ENCODE assay signal across 17 cellular contexts in the genomic region with DNA sequence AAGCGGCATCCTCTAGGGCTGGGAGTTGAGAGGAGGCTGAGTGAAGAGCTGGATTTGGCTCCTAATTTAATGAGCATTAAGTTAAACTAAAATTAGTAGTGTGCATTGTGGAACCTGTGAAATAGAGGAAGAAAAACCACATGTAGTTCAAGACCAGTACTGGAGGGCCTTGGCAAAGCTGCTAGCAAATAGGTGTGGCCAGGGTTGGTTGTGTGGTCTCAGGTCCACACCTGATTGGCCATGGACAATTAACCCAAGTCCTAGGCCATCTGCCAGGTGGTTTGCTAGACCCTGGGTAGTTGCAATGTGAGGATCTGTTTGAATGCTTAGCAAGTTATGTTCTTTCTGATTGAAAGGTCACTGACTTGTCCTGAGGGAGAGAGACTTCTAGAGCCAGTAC.
DNase-seq lines count a peak whose midpoint lies in the region; ATAC-seq lines count a peak whose summit lies in the region.
"Had no signal": no experiment of that assay in that cellular context is flagged by ENCODE, and none has a peak within 500 bp of the region (broad histone marks: within the 10 kb centered on the region; RNA-seq: fewer than 3 reads in every experiment).

No MANE protein-coding gene starts in this region.

- no peak overlapping the region for H3K27ac Mint-ChIP-seq in activated naive CD4-positive, alpha-beta T cell treated with anti-CD3 and anti-CD28 coated beads, Interleukin-2, amount 50 U/mL, for 72 hours
- H3K27ac Mint-ChIP-seq: activated CD4-positive, alpha-beta memory T cell treated with anti-CD3 and anti-CD28 coated beads, Interleukin-2, amount 10 ng/mL, durations not matched to agents 7 days and 5 days; activated naive CD8-positive, alpha-beta T cell treated with anti-CD3 and anti-CD28 coated beads, Interleukin-2, amount 50 U/mL, for 24 hours; activated T-cell treated with anti-CD3 and anti-CD28 coated beads, Interleukin-2, amount 50 U/mL, for 72 hours; immature natural killer cell had no signal

- ATAC-seq in GM18868 (IDR thresholded peaks at IDR 0.05; ENCODE audit: unreplicated experiment) (peak; percentile 19), GM21723 (IDR thresholded peaks at IDR 0.05; ENCODE audit: unreplicated experiment) (peak; percentile 39), HG03196 (IDR thresholded peaks at IDR 0.05; ENCODE audit: unreplicated experiment) (peak; percentile 39)
- ATAC-seq in activated naive CD4-positive, alpha-beta T cell treated with anti-CD3 and anti-CD28 coated beads, Interleukin-2, amount 50 U/mL, for 72 hours: no peak
- ATAC-seq: activated naive CD8-positive, alpha-beta T cell treated with anti-CD3 and anti-CD28 coated beads, Interleukin-2, amount 50 U/mL, for 24 hours; activated T-cell treated with anti-CD3 and anti-CD28 coated beads, Interleukin-2, amount 50 U/mL, for 72 hours; HCT116 had no signal

- DNase-seq in iPS-NIHi7 (ENCODE audit: extremely low spot score) (peak; percentile 5), NCI-H748 (lab: John Stamatoyannopoulos, UW; ENCODE audit: unreplicated experiment) (no peak), GM19238 (ENCODE audit: insufficient read length, low spot score) (no peak)
- no peak for DNase-seq in activated naive CD4-positive, alpha-beta T cell treated with anti-CD3 and anti-CD28 coated beads, Interleukin-2, amount 50 U/mL, for 72 hours (ENCODE audit: low spot score in 2 of 2)
- DNase-seq: activated CD4-positive, alpha-beta memory T cell treated with anti-CD3 and anti-CD28 coated beads, Interleukin-2, amount 10 ng/mL, durations not matched to agents 7 days and 5 days; activated naive CD8-positive, alpha-beta T cell treated with anti-CD3 and anti-CD28 coated beads, Interleukin-2, amount 50 U/mL, for 24 hours; activated T-cell treated with anti-CD3 and anti-CD28 coated beads, Interleukin-2, amount 50 U/mL, for 72 hours; dermis blood vessel endothelial cell; erythroblast; immature natural killer cell; NCI-H2029 treated with DMSO at 0.1 percent for 48 hours; NCI-H774; stimulated activated CD4-positive, alpha-beta T cell treated with anti-CD3 and anti-CD28 coated beads, Interleukin-2, amount 100 ng/mL, for 48 hours had no signal

- H3K36me3 Mint-ChIP-seq in activated naive CD4-positive, alpha-beta T cell treated with anti-CD3 and anti-CD28 coated beads, Interleukin-2, amount 50 U/mL, for 72 hours: no peaks in the 10 kb centered on the region
- H3K36me3 Mint-ChIP-seq: immature natural killer cell had no signal

- H3K9me3 Mint-ChIP-seq in activated naive CD4-positive, alpha-beta T cell treated with anti-CD3 and anti-CD28 coated beads, Interleukin-2, amount 50 U/mL, for 72 hours: no peaks in the 10 kb centered on the region
- H3K9me3 Mint-ChIP-seq: activated CD4-positive, alpha-beta memory T cell treated with anti-CD3 and anti-CD28 coated beads, Interleukin-2, amount 10 ng/mL, durations not matched to agents 7 days and 5 days; activated naive CD8-positive, alpha-beta T cell treated with anti-CD3 and anti-CD28 coated beads, Interleukin-2, amount 50 U/mL, for 24 hours; activated T-cell treated with anti-CD3 and anti-CD28 coated beads, Interleukin-2, amount 50 U/mL, for 72 hours; immature natural killer cell had no signal

Comparison
In these comparisons a context has a peak if more than half of its experiments do, and no peak if none do; other contexts are left out.
1. ATAC-seq: peak in GM18868 (single experiment), GM21723 (single experiment) and HG03196 (single experiment); none in activated naive CD4-positive, alpha-beta T cell treated with anti-CD3 and anti-CD28 coated beads, Interleukin-2, amount 50 U/mL, for 72 hours (0 of 2).